Comparison of ENCODE assay signal across 3 cellular contexts in the genomic region with DNA sequence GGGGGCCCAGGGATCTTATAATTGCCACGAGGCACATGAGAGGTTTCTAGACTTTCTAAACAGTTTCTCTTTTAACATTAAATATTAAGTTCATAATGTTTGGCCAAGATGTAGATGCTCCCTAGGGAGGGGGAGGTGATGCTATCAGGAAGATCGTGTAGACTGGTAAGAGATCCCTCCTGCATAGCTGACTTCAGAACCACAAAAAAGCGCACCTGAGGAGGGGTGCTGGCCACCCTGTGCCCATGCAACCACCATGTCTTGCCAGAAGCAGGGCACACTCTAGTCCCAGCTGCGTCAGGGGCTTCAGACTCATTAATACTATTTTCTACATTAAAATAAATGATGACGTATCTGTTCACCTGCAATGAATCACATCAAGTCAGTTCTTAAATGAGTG.
"Had no signal": no experiment of that assay in that cellular context is flagged by ENCODE, and none has a peak within 500 bp of the region (broad histone marks: within the 10 kb centered on the region; RNA-seq: fewer than 3 reads in every experiment).

No MANE protein-coding gene starts in this region.

- DNase-seq: GDM1, GF-D8 had no signal

- ATAC-seq: GM12878 had no signal

- H3K4me3 ChIP-seq: GM12878 had no signal
